Comparison of ENCODE assay signal across 1 cellular context in the genomic region with DNA sequence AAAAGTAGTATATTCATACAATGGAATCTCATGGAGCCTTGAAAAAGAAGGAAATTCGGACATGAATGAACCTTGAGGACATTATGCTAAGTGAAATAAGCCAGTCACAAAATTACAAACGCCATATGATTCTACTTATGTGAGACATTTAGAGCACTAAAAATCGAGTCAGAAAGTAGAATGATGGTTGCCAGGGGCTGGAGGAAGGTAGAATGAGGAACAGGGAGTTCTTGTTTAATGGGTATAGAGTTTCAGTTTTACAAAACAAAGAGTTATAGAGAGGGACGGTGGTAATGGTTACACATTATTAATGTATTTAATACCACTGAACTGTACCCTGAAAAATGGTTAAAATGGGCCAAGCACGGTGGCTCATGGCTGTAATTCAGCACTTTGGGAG.
TF ChIP-seq lines count a peak whose summit lies in the region.

No MANE protein-coding gene starts in this region.

TF ChIP-seq in GM12878, 131 proteins besides CTCF, POLR2A, EP300 and RAD21 (continued from another document):
- no peak for TF ChIP-seq HDAC6 (IDR thresholded peaks at IDR 0.05; ENCODE audit: unreplicated experiment)
- no peak for TF ChIP-seq FOXK2 (IDR thresholded peaks at IDR 0.05)
- TF ChIP-seq, protein P1, sequence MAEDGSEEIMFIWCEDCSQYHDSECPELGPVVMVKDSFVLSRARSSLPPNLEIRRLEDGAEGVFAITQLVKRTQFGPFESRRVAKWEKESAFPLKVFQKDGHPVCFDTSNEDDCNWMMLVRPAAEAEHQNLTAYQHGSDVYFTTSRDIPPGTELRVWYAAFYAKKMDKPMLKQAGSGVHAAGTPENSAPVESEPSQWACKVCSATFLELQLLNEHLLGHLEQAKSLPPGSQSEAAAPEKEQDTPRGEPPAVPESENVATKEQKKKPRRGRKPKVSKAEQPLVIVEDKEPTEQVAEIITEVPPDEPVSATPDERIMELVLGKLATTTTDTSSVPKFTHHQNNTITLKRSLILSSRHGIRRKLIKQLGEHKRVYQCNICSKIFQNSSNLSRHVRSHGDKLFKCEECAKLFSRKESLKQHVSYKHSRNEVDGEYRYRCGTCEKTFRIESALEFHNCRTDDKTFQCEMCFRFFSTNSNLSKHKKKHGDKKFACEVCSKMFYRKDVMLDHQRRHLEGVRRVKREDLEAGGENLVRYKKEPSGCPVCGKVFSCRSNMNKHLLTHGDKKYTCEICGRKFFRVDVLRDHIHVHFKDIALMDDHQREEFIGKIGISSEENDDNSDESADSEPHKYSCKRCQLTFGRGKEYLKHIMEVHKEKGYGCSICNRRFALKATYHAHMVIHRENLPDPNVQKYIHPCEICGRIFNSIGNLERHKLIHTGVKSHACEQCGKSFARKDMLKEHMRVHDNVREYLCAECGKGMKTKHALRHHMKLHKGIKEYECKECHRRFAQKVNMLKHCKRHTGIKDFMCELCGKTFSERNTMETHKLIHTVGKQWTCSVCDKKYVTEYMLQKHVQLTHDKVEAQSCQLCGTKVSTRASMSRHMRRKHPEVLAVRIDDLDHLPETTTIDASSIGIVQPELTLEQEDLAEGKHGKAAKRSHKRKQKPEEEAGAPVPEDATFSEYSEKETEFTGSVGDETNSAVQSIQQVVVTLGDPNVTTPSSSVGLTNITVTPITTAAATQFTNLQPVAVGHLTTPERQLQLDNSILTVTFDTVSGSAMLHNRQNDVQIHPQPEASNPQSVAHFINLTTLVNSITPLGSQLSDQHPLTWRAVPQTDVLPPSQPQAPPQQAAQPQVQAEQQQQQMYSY (CRISPR knock-in tag; IDR thresholded peaks at IDR 0.05) = no peak
- no peak for TF ChIP-seq TCF3 (IDR thresholded peaks at IDR 0.05; ENCODE audit: borderline replicate concordance, insufficient read depth, low read depth, low read length)
- no peak for TF ChIP-seq ASH2L (IDR thresholded peaks at IDR 0.05; ENCODE audit: borderline replicate concordance, low read depth)
- no peak for TF ChIP-seq NR2C2 (IDR thresholded peaks at IDR 0.05; ENCODE audit: borderline replicate concordance, control insufficient read depth, insufficient read length, low read depth)
- peak; percentile 78 for TF ChIP-seq ZNF24 (IDR thresholded peaks at IDR 0.05)
- TF ChIP-seq, protein P2, sequence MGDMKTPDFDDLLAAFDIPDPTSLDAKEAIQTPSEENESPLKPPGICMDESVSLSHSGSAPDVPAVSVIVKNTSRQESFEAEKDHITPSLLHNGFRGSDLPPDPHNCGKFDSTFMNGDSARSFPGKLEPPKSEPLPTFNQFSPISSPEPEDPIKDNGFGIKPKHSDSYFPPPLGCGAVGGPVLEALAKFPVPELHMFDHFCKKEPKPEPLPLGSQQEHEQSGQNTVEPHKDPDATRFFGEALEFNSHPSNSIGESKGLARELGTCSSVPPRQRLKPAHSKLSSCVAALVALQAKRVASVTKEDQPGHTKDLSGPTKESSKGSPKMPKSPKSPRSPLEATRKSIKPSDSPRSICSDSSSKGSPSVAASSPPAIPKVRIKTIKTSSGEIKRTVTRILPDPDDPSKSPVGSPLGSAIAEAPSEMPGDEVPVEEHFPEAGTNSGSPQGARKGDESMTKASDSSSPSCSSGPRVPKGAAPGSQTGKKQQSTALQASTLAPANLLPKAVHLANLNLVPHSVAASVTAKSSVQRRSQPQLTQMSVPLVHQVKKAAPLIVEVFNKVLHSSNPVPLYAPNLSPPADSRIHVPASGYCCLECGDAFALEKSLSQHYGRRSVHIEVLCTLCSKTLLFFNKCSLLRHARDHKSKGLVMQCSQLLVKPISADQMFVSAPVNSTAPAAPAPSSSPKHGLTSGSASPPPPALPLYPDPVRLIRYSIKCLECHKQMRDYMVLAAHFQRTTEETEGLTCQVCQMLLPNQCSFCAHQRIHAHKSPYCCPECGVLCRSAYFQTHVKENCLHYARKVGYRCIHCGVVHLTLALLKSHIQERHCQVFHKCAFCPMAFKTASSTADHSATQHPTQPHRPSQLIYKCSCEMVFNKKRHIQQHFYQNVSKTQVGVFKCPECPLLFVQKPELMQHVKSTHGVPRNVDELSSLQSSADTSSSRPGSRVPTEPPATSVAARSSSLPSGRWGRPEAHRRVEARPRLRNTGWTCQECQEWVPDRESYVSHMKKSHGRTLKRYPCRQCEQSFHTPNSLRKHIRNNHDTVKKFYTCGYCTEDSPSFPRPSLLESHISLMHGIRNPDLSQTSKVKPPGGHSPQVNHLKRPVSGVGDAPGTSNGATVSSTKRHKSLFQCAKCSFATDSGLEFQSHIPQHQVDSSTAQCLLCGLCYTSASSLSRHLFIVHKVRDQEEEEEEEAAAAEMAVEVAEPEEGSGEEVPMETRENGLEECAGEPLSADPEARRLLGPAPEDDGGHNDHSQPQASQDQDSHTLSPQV (IDR thresholded peaks at IDR 0.05) = no peak
- TF ChIP-seq RELA (IDR thresholded peaks at IDR 0.05; ENCODE audit: borderline replicate concordance, partially characterized antibody) = no peak
- TF ChIP-seq RFX5 (IDR thresholded peaks at IDR 0.05; ENCODE audit: low read depth, low read length) = no peak
